Comparison of ENCODE assay signal across 8 cellular contexts in genomic region chr17:44775838-44776621, GRCh38. TPM values are rescaled to one million over a fixed set of nuclear protein-coding genes. Genes with fewer than 3 reads are reported as not detected.
A peak's percentile ranks its signal among the peaks of the same experiment; 100 is the strongest.
DNase-seq lines count a peak whose midpoint lies in the region; ATAC-seq and TF ChIP-seq lines count a peak whose summit lies in the region.

No MANE protein-coding gene starts in this region.

- no peak for DNase-seq in fibroblast of mammary gland (ENCODE audit: low read depth)
- no peak for DNase-seq in omental fat pad (ENCODE audit: low spot score)
- no peak for DNase-seq in T1000 (lab: John Stamatoyannopoulos, UW)

- H3K4me1 ChIP-seq in ES-I3 (ENCODE audit: insufficient read depth, low read length), result peaks cover 11% of the 10 kb centered on the region; the same call in 1 of the 2 replicates

- H3K79me2 ChIP-seq in SU-DHL-6 (ENCODE audit: insufficient read depth, low read length), result no peaks in the 10 kb centered on the region

- H3K4me2 ChIP-seq in SU-DHL-6 (ENCODE audit: low read depth, low read length, poor library complexity, severe bottlenecking), result peak overlapping the region; percentile 80

- no peak for TF ChIP-seq CTCF in SU-DHL-6 (IDR thresholded peaks at IDR 0.05; ENCODE audit: insufficient read depth, low read length, poor library complexity, severe bottlenecking)
- TF ChIP-seq CTCF in fibroblast of mammary gland (conservative IDR thresholded peaks at IDR 0.05; ENCODE audit: control insufficient read depth, insufficient read depth, low read depth, low read length), result no peak
- TF ChIP-seq CTCF in omental fat pad (IDR thresholded peaks at IDR 0.05), result no peak

- no peaks in the 10 kb centered on the region for H3K27me3 ChIP-seq in SU-DHL-6 (ENCODE audit: low read length)

- H3K9me3 ChIP-seq in ES-I3 (ENCODE audit: control insufficient read depth, insufficient read depth, low read length) (no peaks in the 10 kb centered on the region), SU-DHL-6 (ENCODE audit: insufficient read depth, low read length) (no peaks in the 10 kb centered on the region)

- H3K27ac ChIP-seq in SU-DHL-6 (ENCODE audit: low read depth, low read length), result no peak overlapping the region

- no peaks in the 10 kb centered on the region for H3K9me2 ChIP-seq in SU-DHL-6 (replicated peaks; ENCODE audit: insufficient read depth, low read length)

- ATAC-seq in HG02642 (IDR thresholded peaks at IDR 0.05; ENCODE audit: poor library complexity, unreplicated experiment), result peak; percentile 11
- ATAC-seq in omental fat pad (ENCODE audit: low FRiP score), result peak; percentile 11
- no peak for ATAC-seq in HG02973 (IDR thresholded peaks at IDR 0.05; ENCODE audit: unreplicated experiment)
- ATAC-seq in HG03342 (IDR thresholded peaks at IDR 0.05; ENCODE audit: unreplicated experiment), result no peak

- no peaks in the 10 kb centered on the region for H3F3A ChIP-seq in SU-DHL-6 (ENCODE audit: insufficient read depth)

- no peaks in the 10 kb centered on the region for H3K36me3 ChIP-seq in ES-I3 (ENCODE audit: insufficient read depth, low read length)
- H3K36me3 ChIP-seq in SU-DHL-6 (ENCODE audit: low read length), result no peaks in the 10 kb centered on the region

- H3K9ac ChIP-seq in ES-I3 (ENCODE audit: low read depth, low read length) (peak overlapping the region; percentile 51), SU-DHL-6 (ENCODE audit: low read length) (peak overlapping the region; percentile 49)

- no peaks in the 10 kb centered on the region for H4K20me1 ChIP-seq in SU-DHL-6 (ENCODE audit: low read depth, low read length)

- peak overlapping the region; percentile 32 for H3K4me3 ChIP-seq in SU-DHL-6 (ENCODE audit: insufficient read depth, low read length, poor library complexity, severe bottlenecking)
- H3K4me3 ChIP-seq in fibroblast of mammary gland (ENCODE audit: control insufficient read depth, low read depth, low read length), result peak overlapping the region; percentile 61

- H2AFZ ChIP-seq in SU-DHL-6 (ENCODE audit: low read depth, low read length, severe bottlenecking), result peak overlapping the region; percentile 81

RNA-seq across cellular contexts. Expression of gene ADAM11, which starts 17.2 kb away (rescaled TPM):
- under 1 TPM; 0.19 to 0.72 (median 0.50) TPM for total RNA-seq in omental fat pad

RNA-seq across cellular contexts. Expression of gene GJC1, which starts 54.1 kb away (rescaled TPM):
- 10 to 100 TPM in 3 of 4 donors, 1 to 10 TPM in 1; 7.4 to 32.3 (median 14.5) TPM for total RNA-seq in omental fat pad

Comparison
In these comparisons a context has a peak if more than half of its experiments do, and no peak if none do; other contexts are left out.
1. ATAC-seq: peak in HG02642 (single experiment) and omental fat pad (single experiment); none in HG02973 (single experiment) and HG03342 (single experiment).